ENCODE assay signal across 7 cellular contexts in the genomic region with DNA sequence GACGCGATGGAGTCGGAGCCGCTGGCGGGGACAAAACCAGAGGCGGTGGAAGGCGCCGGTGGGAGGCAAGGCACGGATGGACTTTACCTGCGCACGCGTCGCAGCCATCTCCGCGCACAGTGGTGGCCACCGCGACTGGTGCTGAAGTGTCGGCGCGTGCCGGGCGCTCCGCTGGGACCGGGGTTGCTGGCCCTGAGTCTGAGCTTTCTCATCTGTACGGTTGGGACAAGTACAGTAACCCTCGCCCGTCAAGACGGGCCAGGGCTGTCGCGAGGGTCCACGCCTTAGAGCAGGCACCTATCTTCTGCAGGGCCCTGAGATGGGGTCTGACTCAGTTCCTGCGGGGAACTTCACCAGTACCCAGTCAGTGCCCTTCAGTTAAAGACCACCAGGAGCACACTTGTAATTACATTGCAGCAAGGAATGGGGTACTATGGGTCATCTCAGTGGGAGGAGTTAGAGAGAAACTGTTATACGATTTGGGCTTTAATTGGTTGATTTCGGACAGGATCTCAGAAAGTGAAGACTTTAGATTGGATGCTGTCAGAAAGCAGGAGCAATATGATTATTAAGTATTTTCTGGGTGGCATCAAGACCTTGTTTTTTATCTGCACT.
A peak's percentile ranks its signal among the peaks of the same experiment; 100 is the strongest.
DNase-seq lines count a peak whose midpoint lies in the region; ATAC-seq and TF ChIP-seq lines count a peak whose summit lies in the region.
"Not testable (repeated sequence)": the region's sequence is repeated elsewhere in the genome, so short reads cannot be mapped to it uniquely, and the experiment has no call there.

No MANE protein-coding gene starts in this region.

- H3K4me3 ChIP-seq in LNCaP clone FGC (ENCODE audit: low read depth, low read length) (0 out of 2 replicates have a peak overlapping the region, but pooled peaks have one; percentile 23), breast epithelium (peak overlapping the region in 2 of 3 donors; percentile 28 to 41), gastroesophageal sphincter (peak overlapping the region; percentile 23 to 38)

- H3K4me3 Mint-ChIP-seq in activated CD4-positive, alpha-beta memory T cell treated with anti-CD3 and anti-CD28 coated beads for 36 hours: not testable (repeated sequence)
- peak overlapping the region in 2 of 8 donors; percentile 84 to 87 for H3K4me3 Mint-ChIP-seq in naive B cell

- not testable (repeated sequence) for TF ChIP-seq CTCF in LNCaP clone FGC (IDR thresholded peaks at IDR 0.05; ENCODE audit: control insufficient read depth, extremely low read depth, insufficient read depth); breast epithelium (IDR thresholded peaks at IDR 0.05); gastroesophageal sphincter (IDR thresholded peaks at IDR 0.05)

- POLR2A ChIA-PET in activated CD4-positive, alpha-beta memory T cell treated with anti-CD3 and anti-CD28 coated beads for 36 hours (lab: Charles Lee): not testable (repeated sequence)

- ATAC-seq in gastroesophageal sphincter; naive B cell (ENCODE audit: low read depth in 2 of 2): not testable (repeated sequence)

- intact Hi-C loops in activated CD4-positive, alpha-beta memory T cell treated with anti-CD3 and anti-CD28 coated beads for 36 hours (cut with micrococcal nuclease); breast epithelium (cut with DNase I; ENCODE audit: low total_unique reads): not testable (repeated sequence)

- not testable (repeated sequence) for H3K36me3 Mint-ChIP-seq in activated CD4-positive, alpha-beta memory T cell treated with anti-CD3 and anti-CD28 coated beads for 36 hours; naive B cell

- H3K4me1 ChIP-seq in breast epithelium, gastroesophageal sphincter: not testable (repeated sequence)

- H3K27ac Mint-ChIP-seq in activated CD4-positive, alpha-beta memory T cell treated with anti-CD3 and anti-CD28 coated beads for 36 hours; naive B cell: not testable (repeated sequence)

- not testable (repeated sequence) for H3K9me3 ChIP-seq in breast epithelium, gastroesophageal sphincter

- not testable (repeated sequence) for H3K27me3 Mint-ChIP-seq in activated CD4-positive, alpha-beta memory T cell treated with anti-CD3 and anti-CD28 coated beads for 36 hours; naive B cell

- TF ChIP-seq POLR2A in breast epithelium (IDR thresholded peaks at IDR 0.05); gastroesophageal sphincter (IDR thresholded peaks at IDR 0.05): not testable (repeated sequence)

- TF ChIP-seq EP300 in gastroesophageal sphincter (IDR thresholded peaks at IDR 0.05): not testable (repeated sequence)

- CTCF ChIA-PET in activated CD4-positive, alpha-beta memory T cell treated with anti-CD3 and anti-CD28 coated beads for 36 hours (lab: Charles Lee): not testable (repeated sequence)

- no CpG with 5 or more reads among the region's 34 CpGs for WGBS in gastroesophageal sphincter (ENCODE audit: low coverage in 1 of 2), 2 donors

- not testable (repeated sequence) for H3K36me3 ChIP-seq in breast epithelium, gastroesophageal sphincter

- H3K27me3 ChIP-seq in breast epithelium, gastroesophageal sphincter: not testable (repeated sequence)

- not testable (repeated sequence) for H3K9me3 Mint-ChIP-seq in activated CD4-positive, alpha-beta memory T cell treated with anti-CD3 and anti-CD28 coated beads for 36 hours; naive B cell

- not testable (repeated sequence) for H3K27ac ChIP-seq in breast epithelium, gastroesophageal sphincter

- not testable (repeated sequence) for DNase-seq in LNCaP clone FGC (ENCODE audit: low read depth)
- peak; percentile 20 for DNase-seq in activated CD4-positive, alpha-beta memory T cell treated with anti-CD3 and anti-CD28 coated beads for 36 hours
- DNase-seq in activated naive CD4-positive, alpha-beta T cell treated with Interleukin-2 at 50 U/mL for 16 hours: peak; percentile 10
- DNase-seq in breast epithelium (ENCODE audit: low spot score in 2 of 2): peak; percentile 13 to 47
- DNase-seq in naive B cell: peak; percentile 37
- DNase-seq in stimulated activated CD4-positive, alpha-beta T cell treated with anti-CD3 and anti-CD28 coated beads, Interleukin-4, amount 100 ng/mL, for 24 hours: peak; percentile 3

- not testable (repeated sequence) for H3K4me1 Mint-ChIP-seq in activated CD4-positive, alpha-beta memory T cell treated with anti-CD3 and anti-CD28 coated beads for 36 hours (ENCODE audit: low read depth); naive B cell
